In the genomic region with DNA sequence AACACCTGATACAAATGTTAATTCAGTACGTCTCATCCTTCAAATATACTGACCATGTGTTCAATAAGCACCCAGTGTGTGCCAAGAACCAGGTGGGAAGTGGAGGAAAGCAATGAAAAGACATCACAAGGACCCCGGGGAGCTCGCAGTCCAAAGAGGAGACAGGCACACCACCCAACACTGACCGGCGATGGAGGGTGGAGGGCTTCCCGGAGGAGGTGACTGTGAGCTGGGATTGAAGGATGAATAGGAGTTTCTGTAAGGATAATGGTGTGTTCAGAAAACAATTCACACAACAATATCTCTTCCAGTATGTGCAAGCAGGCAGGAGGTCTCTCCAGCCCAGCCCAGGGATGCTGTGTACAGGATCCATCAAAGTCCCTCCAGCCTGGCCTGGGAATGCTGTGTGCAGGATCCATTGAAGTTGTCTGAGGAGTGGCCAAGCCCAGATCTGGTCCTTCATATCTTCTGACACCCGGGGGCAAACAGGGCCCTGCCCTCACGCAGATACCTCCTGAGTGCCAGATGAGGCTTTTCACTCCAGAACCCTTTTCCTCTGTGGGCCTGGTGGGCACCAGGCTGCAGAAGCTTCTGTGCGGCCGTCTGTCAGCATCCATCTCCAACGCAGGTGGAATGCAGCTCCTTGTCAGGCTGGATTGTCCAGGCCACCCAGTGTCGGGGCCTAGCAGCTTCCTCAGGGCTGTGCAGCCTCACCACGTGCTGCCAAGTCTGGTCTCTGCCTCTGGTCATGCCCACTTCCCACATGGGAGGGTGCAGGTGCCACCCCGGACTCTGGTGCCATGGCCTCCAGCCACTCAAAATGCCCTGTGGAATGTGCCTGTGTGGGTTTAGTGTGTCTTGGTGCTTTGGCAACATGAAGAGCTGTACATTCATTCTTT, we compare ENCODE assay signal across 12 cellular contexts.
"Had no signal": no experiment of that assay in that cellular context is flagged by ENCODE, and none has a peak within 500 bp of the region (broad histone marks: within the 10 kb centered on the region; RNA-seq: fewer than 3 reads in every experiment).

No MANE protein-coding gene starts in this region.

- H3K4me3 Mint-ChIP-seq: naive thymus-derived CD4-positive, alpha-beta T cell; stimulated activated effector memory CD8-positive, alpha-beta T cell treated with anti-CD3 and anti-CD28 coated beads, Interleukin-12 subunit alpha, Interleukin-12 subunit beta, amount 100 ng/mL, for 72 hours had no signal

- H3K27ac Mint-ChIP-seq: naive thymus-derived CD4-positive, alpha-beta T cell; progenitor cell of endocrine pancreas; stimulated activated effector memory CD8-positive, alpha-beta T cell treated with anti-CD3 and anti-CD28 coated beads, Interleukin-12 subunit alpha, Interleukin-12 subunit beta, amount 100 ng/mL, for 72 hours had no signal

- H3K9me3 Mint-ChIP-seq: naive thymus-derived CD4-positive, alpha-beta T cell; stimulated activated effector memory CD8-positive, alpha-beta T cell treated with anti-CD3 and anti-CD28 coated beads, Interleukin-12 subunit alpha, Interleukin-12 subunit beta, amount 100 ng/mL, for 72 hours had no signal

- DNase-seq: effector CD4-positive, alpha-beta T cell; mesendoderm; midbrain; naive thymus-derived CD4-positive, alpha-beta T cell; stimulated activated CD4-positive, alpha-beta T cell treated with anti-CD3 and anti-CD28 coated beads, Interleukin-2, amount 100 ng/mL, for 24 hours; stimulated activated CD4-positive, alpha-beta T cell treated with anti-CD3 and anti-CD28 coated beads, Interleukin-4, amount 100 ng/mL, for 24 hours; stimulated activated naive CD4-positive, alpha-beta T cell treated with Interleukin-2 at 50 U/mL for 16 hours; upper lobe of left lung had no signal

- ATAC-seq: left lobe of liver; naive thymus-derived CD4-positive, alpha-beta T cell; pancreas; stimulated activated effector memory CD8-positive, alpha-beta T cell treated with anti-CD3 and anti-CD28 coated beads, Interleukin-12 subunit alpha, Interleukin-12 subunit beta, amount 100 ng/mL, for 72 hours had no signal

- H3K4me1 Mint-ChIP-seq: stimulated activated effector memory CD8-positive, alpha-beta T cell treated with anti-CD3 and anti-CD28 coated beads, Interleukin-12 subunit alpha, Interleukin-12 subunit beta, amount 100 ng/mL, for 72 hours had no signal
